ENCODE assay signal across 8 cellular contexts in the genomic region with DNA sequence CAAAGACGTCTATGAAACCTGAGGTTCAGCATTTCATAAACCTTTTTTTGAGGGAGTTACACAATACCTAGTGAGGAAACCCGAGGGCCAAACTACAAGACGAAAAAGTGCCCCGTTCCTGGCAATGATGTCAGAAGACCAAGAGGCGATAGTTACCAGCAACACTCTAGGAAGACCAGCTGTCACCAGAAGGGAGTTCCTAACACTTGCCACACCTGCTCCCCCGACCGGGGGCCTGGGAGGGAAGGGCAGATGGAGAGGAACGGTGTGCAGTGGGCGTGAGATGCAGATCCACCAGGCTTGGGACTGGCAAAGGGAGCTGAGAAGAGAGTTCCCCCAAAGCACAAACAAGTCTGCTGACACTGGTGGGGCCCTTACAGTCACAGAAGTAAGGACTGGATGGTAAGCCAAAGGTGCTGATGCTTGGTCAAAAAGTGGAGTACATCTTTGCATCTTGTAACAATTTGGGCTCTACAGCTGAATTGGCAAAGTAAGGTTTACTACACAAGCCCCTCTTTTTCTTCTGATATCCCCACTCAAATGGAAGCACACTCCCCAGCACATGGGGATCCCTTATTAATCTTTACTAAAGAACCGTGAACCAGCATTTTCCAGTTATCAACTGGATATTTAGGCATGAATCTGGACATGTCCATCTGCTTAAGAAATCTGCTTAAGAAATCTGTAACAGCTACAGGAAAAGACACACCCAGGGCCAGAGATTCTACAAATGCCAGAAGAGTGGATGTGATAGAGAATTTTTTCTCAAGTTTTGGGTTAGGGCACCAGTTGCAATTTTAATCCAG. TPM values are rescaled to one million over a fixed set of nuclear protein-coding genes. Genes with fewer than 3 reads are reported as not detected.
DNase-seq lines count a peak whose midpoint lies in the region; ATAC-seq and TF ChIP-seq lines count a peak whose summit lies in the region.

No MANE protein-coding gene starts in this region.

- no peak overlapping the region for H3K4me3 Mint-ChIP-seq in activated naive CD4-positive, alpha-beta T cell treated with anti-CD3 and anti-CD28 coated beads for 36 hours

- no peaks in the 10 kb centered on the region for H3K9me3 Mint-ChIP-seq in activated naive CD4-positive, alpha-beta T cell treated with anti-CD3 and anti-CD28 coated beads for 36 hours

- peak overlapping the region; percentile 51 for H3K27ac Mint-ChIP-seq in activated naive CD4-positive, alpha-beta T cell treated with anti-CD3 and anti-CD28 coated beads for 36 hours

- ATAC-seq in HG02798 (IDR thresholded peaks at IDR 0.05; ENCODE audit: poor library complexity, unreplicated experiment), result no peak

- H3K27me3 Mint-ChIP-seq in activated naive CD4-positive, alpha-beta T cell treated with anti-CD3 and anti-CD28 coated beads for 36 hours (ENCODE audit: low read depth), result no peaks in the 10 kb centered on the region

- CTCF ChIA-PET in activated naive CD4-positive, alpha-beta T cell treated with anti-CD3 and anti-CD28 coated beads for 36 hours (lab: Charles Lee), result interaction anchor here (0.6 to 1.2 kb wide), 2 partner anchors 44 to 115 kb away, joined by 3 read pairs; no protein-coding TSS in a partner anchor

- H3K36me3 Mint-ChIP-seq in activated naive CD4-positive, alpha-beta T cell treated with anti-CD3 and anti-CD28 coated beads for 36 hours (ENCODE audit: low read depth), result peaks cover 11% of the 10 kb centered on the region

- H3K4me1 Mint-ChIP-seq in activated naive CD4-positive, alpha-beta T cell treated with anti-CD3 and anti-CD28 coated beads for 36 hours (ENCODE audit: low read depth), result peaks cover 49% of the 10 kb centered on the region

- DNase-seq in activated naive CD4-positive, alpha-beta T cell treated with anti-CD3 and anti-CD28 coated beads for 36 hours, result no peak
- DNase-seq in activated naive CD4-positive, alpha-beta T cell treated with anti-CD3 and anti-CD28 coated beads, Interleukin-2, amount 50 U/mL, for 16 hours, result no peak
- DNase-seq in SIG-M5 treated with dmso at 0.1 percent for 504 hours (lab: John Stamatoyannopoulos, UW; ENCODE audit: unreplicated experiment), result peak; percentile 93
- DNase-seq in glomerular visceral epithelial cell (ENCODE audit: extremely low spot score), result peak; percentile 20
- DNase-seq in GM10266 (ENCODE audit: extremely low spot score), result no peak
- no peak for DNase-seq in islet precursor cell

- peaks cover 3% of the 10 kb centered on the region for H3K4me1 ChIP-seq in thymus (ENCODE audit: control insufficient read depth, insufficient read depth, low read length)

- H3K27ac ChIP-seq in thymus (ENCODE audit: low read depth), result peak overlapping the region; percentile 46

- WGBS in thymus, result 78% methylated on average over 10 of the region's 10 CpGs

- no peak for TF ChIP-seq CTCF in GM10266 (IDR thresholded peaks at IDR 0.05; ENCODE audit: control insufficient read depth, insufficient read depth, low read depth, missing control alignments)

- peaks cover 18% of the 10 kb centered on the region for H3K36me3 ChIP-seq in thymus (ENCODE audit: control insufficient read depth, insufficient read depth)

- intact Hi-C loops in activated naive CD4-positive, alpha-beta T cell treated with anti-CD3 and anti-CD28 coated beads for 36 hours (cut with micrococcal nuclease), result loop anchor here (5.0 kb wide), 1 partner anchor 35 kb away; no protein-coding TSS in a partner anchor

- H3K9me3 ChIP-seq in thymus (ENCODE audit: control insufficient read depth), result no peaks in the 10 kb centered on the region

- H3K4me3 ChIP-seq in thymus (ENCODE audit: low read length), result no peak overlapping the region

- H3K27me3 ChIP-seq in thymus (ENCODE audit: control insufficient read depth, insufficient read depth), result no peaks in the 10 kb centered on the region

RNA-seq across cellular contexts. Expression of a gene that starts 38.5 kb away (rescaled TPM):
- 10 to 100 TPM; 39.8 to 44.7 TPM for total RNA-seq in activated naive CD4-positive, alpha-beta T cell treated with anti-CD3 and anti-CD28 coated beads for 36 hours
- 40.6 TPM for polyA plus RNA-seq in thymus

Comparison
In these comparisons a context has a peak if more than half of its experiments do, and no peak if none do; other contexts are left out.
1. DNase-seq: peak in SIG-M5 treated with dmso at 0.1 percent for 504 hours (single experiment) and glomerular visceral epithelial cell (single experiment); none in activated naive CD4-positive, alpha-beta T cell treated with anti-CD3 and anti-CD28 coated beads for 36 hours (single experiment), activated naive CD4-positive, alpha-beta T cell treated with anti-CD3 and anti-CD28 coated beads, Interleukin-2, amount 50 U/mL, for 16 hours (single experiment), GM10266 (single experiment) and islet precursor cell (single experiment).